18 cellular contexts compared by ENCODE assay signal in genomic region chr7:22271311-22271710, GRCh38.
DNase-seq lines count a peak whose midpoint lies in the region; ATAC-seq and TF ChIP-seq lines count a peak whose summit lies in the region.
"Had no signal": no experiment of that assay in that cellular context is flagged by ENCODE, and none has a peak within 500 bp of the region (broad histone marks: within the 10 kb centered on the region; RNA-seq: fewer than 3 reads in every experiment).

No MANE protein-coding gene starts in this region.

- H3K79me2 ChIP-seq in DND-41 (ENCODE audit: insufficient read depth, low read length), result peaks cover 25% of the 10 kb centered on the region

- H3K27ac ChIP-seq in DND-41 (ENCODE audit: low read length), result peak overlapping the region; percentile 30
- H3K27ac ChIP-seq: BLaER1 had no signal

- no peak overlapping the region for H3K4me2 ChIP-seq in DND-41 (ENCODE audit: insufficient read depth, low read length)
- H3K4me2 ChIP-seq: BLaER1 had no signal

- no peaks in the 10 kb centered on the region for H3K9me3 ChIP-seq in DND-41 (ENCODE audit: insufficient read depth, low read length, severe bottlenecking)
- H3K9me3 ChIP-seq in adipocyte (ENCODE audit: control insufficient read depth, low read length), result no peaks in the 10 kb centered on the region
- H3K9me3 ChIP-seq: BE2C had no signal

- H3K27me3 ChIP-seq in DND-41 (ENCODE audit: insufficient read depth, low read length, poor library complexity) (no peaks in the 10 kb centered on the region), adipocyte (replicated peaks; ENCODE audit: control insufficient read depth, insufficient read depth, low read length) (no peaks in the 10 kb centered on the region)
- H3K27me3 ChIP-seq: BE2C, BLaER1 had no signal

- no peak for ATAC-seq in DND-41 (ENCODE audit: insufficient read depth, low read depth)
- no peak for ATAC-seq in HG03439 (IDR thresholded peaks at IDR 0.05; ENCODE audit: unreplicated experiment)

- intact Hi-C loops in Calu3 (cut with micrococcal nuclease; ENCODE audit: unreplicated experiment), result loop anchor here (5.0 kb wide), 1 partner anchor 181 kb away; no protein-coding TSS in a partner anchor

- peaks cover 39% of the 10 kb centered on the region for H3K36me3 ChIP-seq in DND-41 (ENCODE audit: insufficient read depth, low read length)
- H3K36me3 ChIP-seq in adipocyte (ENCODE audit: control insufficient read depth, insufficient read depth, low read length, severe bottlenecking), result no peaks in the 10 kb centered on the region

- H3K9ac ChIP-seq in DND-41 (ENCODE audit: low read depth, low read length) (no peak overlapping the region), adipocyte (ENCODE audit: low read length) (peak overlapping the region; percentile 79)
- H3K9ac ChIP-seq: BLaER1 had no signal

- peaks cover 45% of the 10 kb centered on the region for H3K4me1 Mint-ChIP-seq in Calu3 (ENCODE audit: low read depth, unreplicated experiment)
- H3K4me1 Mint-ChIP-seq: CD14-positive monocyte had no signal

- H3K4me3 ChIP-seq in DND-41 (ENCODE audit: low read depth in 1 of 2, low read length in 2 of 2), result no peak overlapping the region
- H3K4me3 ChIP-seq in adipocyte (ENCODE audit: low read length), result peak overlapping the region; percentile 47
- H3K4me3 ChIP-seq: BLaER1 had no signal

- CTCF ChIA-PET in Calu3 (lab: Charles Lee), result interaction anchor here (1.3 kb wide), 1 partner anchor 10 kb away, joined by 3 read pairs; no protein-coding TSS in a partner anchor

- no TSS peak for BruUV-seq in Calu3 (replicated peaks; lab: Mats Ljungman, UMichigan)

- H3K9me3 Mint-ChIP-seq in Calu3 (ENCODE audit: low read depth, unreplicated experiment), result peaks cover 3% of the 10 kb centered on the region
- H3K9me3 Mint-ChIP-seq: CD4-positive, alpha-beta memory T cell; CD8-positive, alpha-beta memory T cell had no signal

- TF ChIP-seq CTCF in Calu3 (IDR thresholded peaks at IDR 0.05; ENCODE audit: unreplicated experiment), result no peak
- TF ChIP-seq CTCF in DND-41 (IDR thresholded peaks at IDR 0.05; ENCODE audit: borderline replicate concordance, extremely low read depth, low read length, poor library complexity, severe bottlenecking), result no peak

- H3K4me1 ChIP-seq in DND-41 (ENCODE audit: insufficient read depth, low read length) (peaks cover 40% of the 10 kb centered on the region), adipocyte (ENCODE audit: control insufficient read depth, insufficient read depth, low read length) (peaks cover 36% of the 10 kb centered on the region)
- H3K4me1 ChIP-seq: BE2C had no signal

- H3K36me3 Mint-ChIP-seq in Calu3 (ENCODE audit: insufficient read depth, unreplicated experiment), result peaks cover 13% of the 10 kb centered on the region
- H3K36me3 Mint-ChIP-seq: CD14-positive monocyte; CD4-positive, alpha-beta memory T cell; CD4-positive, CD25-positive, alpha-beta regulatory T cell; CD8-positive, alpha-beta memory T cell had no signal

- H4K20me1 ChIP-seq in DND-41 (ENCODE audit: insufficient read depth, low read length), result no peaks in the 10 kb centered on the region
- H4K20me1 ChIP-seq: BLaER1 had no signal

- H3K4me3 Mint-ChIP-seq in Calu3 (ENCODE audit: low read depth, unreplicated experiment), result no peak overlapping the region
- H3K4me3 Mint-ChIP-seq: CD14-positive monocyte; CD4-positive, alpha-beta memory T cell; CD4-positive, CD25-positive, alpha-beta regulatory T cell; CD8-positive, alpha-beta memory T cell had no signal

- DNase-seq in Calu3 (no peak), DND-41 (no peak), adipocyte (ENCODE audit: low read depth) (no peak), GM19240 (ENCODE audit: insufficient read length, low spot score) (no peak)
- DNase-seq: 8988T; ACHN; BE2C; C1 segment of cervical spinal cord; CD4-positive, alpha-beta memory T cell; CD4-positive, CD25-positive, alpha-beta regulatory T cell; CD8-positive, alpha-beta memory T cell; COR-L47; DMS79 treated with DMSO at 0.1 percent for 48 hours; EL; GF-D8 had no signal

- no peak overlapping the region for H2AFZ ChIP-seq in DND-41 (ENCODE audit: low read depth, low read length)

- no peaks in the 10 kb centered on the region for H3K27me3 Mint-ChIP-seq in Calu3 (ENCODE audit: unreplicated experiment)
- H3K27me3 Mint-ChIP-seq: CD4-positive, CD25-positive, alpha-beta regulatory T cell; CD8-positive, alpha-beta memory T cell had no signal

- peak overlapping the region; percentile 67 for H3K27ac Mint-ChIP-seq in Calu3 (ENCODE audit: unreplicated experiment)
- H3K27ac Mint-ChIP-seq: CD14-positive monocyte; CD4-positive, alpha-beta memory T cell; CD4-positive, CD25-positive, alpha-beta regulatory T cell; CD8-positive, alpha-beta memory T cell had no signal
